29 cellular contexts compared by ENCODE assay signal in genomic region chr14:56633544-56633943, GRCh38.
"Had no signal": no experiment of that assay in that cellular context is flagged by ENCODE, and none has a peak within 500 bp of the region (broad histone marks: within the 10 kb centered on the region; RNA-seq: fewer than 3 reads in every experiment).

No MANE protein-coding gene starts in this region.

- H3K79me2 ChIP-seq: parathyroid adenoma had no signal

- H3K4me2 ChIP-seq: neural progenitor cell had no signal

- H3K4me1 ChIP-seq: left lung, lower lobe of right lung, neural progenitor cell, parathyroid adenoma, right atrium auricular region, right lobe of liver, suprapubic skin, tibial artery, upper lobe of right lung had no signal

- ATAC-seq: left colon, left lung, lower lobe of right lung, natural killer cell, right lobe of liver, upper lobe of right lung had no signal

- H3K9ac ChIP-seq: neural progenitor cell, parathyroid adenoma had no signal

- H3K27ac ChIP-seq: left lung, lower lobe of right lung, neural progenitor cell, neutrophil, parathyroid adenoma, right atrium auricular region, right lobe of liver, suprapubic skin, thoracic aorta, tibial artery, upper lobe of right lung had no signal

- H3K9me3 ChIP-seq: neutrophil, right lobe of liver had no signal

- DNase-seq: hippocampal formation; kidney; left colon; left lung; lower lobe of right lung; mammary epithelial cell; mesenchymal stem cell; naive B cell; natural killer cell; nephron progenitor cell; occipital lobe; right lobe of liver; stimulated activated CD4-positive, alpha-beta T cell treated with anti-CD3 and anti-CD28 coated beads, Interleukin-12 subunit alpha, Interleukin-12 subunit beta, amount 100 ng/mL, for 4 hours; stimulated activated CD4-positive, alpha-beta T cell treated with anti-CD3 and anti-CD28 coated beads, Interleukin-15, amount 100 ng/mL, for 24 hours; stimulated activated CD4-positive, alpha-beta T cell treated with anti-CD3 and anti-CD28 coated beads, Interleukin-2, amount 100 ng/mL, for 24 hours; stimulated activated CD4-positive, alpha-beta T cell treated with anti-CD3 and anti-CD28 coated beads, Interleukin-4, amount 100 ng/mL, for 1 hour; stimulated activated naive CD4-positive, alpha-beta T cell; tibial artery; trophoblast cell; upper lobe of right lung had no signal

- FAIRE-seq: islet of Langerhans, kidney, urothelium cell line had no signal

- H2AFZ ChIP-seq: neural progenitor cell, parathyroid adenoma had no signal

- H3K4me3 ChIP-seq: left lung, lower lobe of right lung, neural progenitor cell, right atrium auricular region, right lobe of liver, skin epidermis, suprapubic skin, thoracic aorta, tibial artery, upper lobe of right lung had no signal

- H3K27me3 ChIP-seq: left lung, neural progenitor cell, neutrophil, right atrium auricular region, right lobe of liver, suprapubic skin, tibial artery, upper lobe of right lung had no signal
